Comparison of ENCODE assay signal across 12 cellular contexts in genomic region chr3:89303721-89304120, GRCh38.
"Had no signal": no experiment of that assay in that cellular context is flagged by ENCODE, and none has a peak within 500 bp of the region (broad histone marks: within the 10 kb centered on the region; RNA-seq: fewer than 3 reads in every experiment).

No MANE protein-coding gene starts in this region.

- ATAC-seq: activated CD8-positive, alpha-beta memory T cell treated with anti-CD3 and anti-CD28 coated beads, Interleukin-2, amount 10 ng/mL, durations not matched to agents 7 days and 5 days; pancreas had no signal

- DNase-seq: activated CD8-positive, alpha-beta memory T cell treated with anti-CD3 and anti-CD28 coated beads, Interleukin-2, amount 10 ng/mL, durations not matched to agents 7 days and 5 days; activated effector memory CD4-positive, alpha-beta T cell treated with Interleukin-2 at 50 U/mL for 16 hours; activated T-cell treated with anti-CD3 and anti-CD28 coated beads, Interleukin-2, amount 50 U/mL, for 24 hours; amniotic stem cell; hippocampal formation; kidney glomerular epithelial cell; pancreas; stimulated activated CD4-positive, alpha-beta T cell treated with anti-CD3 and anti-CD28 coated beads, Interleukin-15, amount 100 ng/mL, for 24 hours; stimulated activated CD4-positive, alpha-beta T cell treated with anti-CD3 and anti-CD28 coated beads, Interleukin-4, amount 100 ng/mL, for 24 hours; T-helper 2 cell; thyroid gland; uterus had no signal

- H3K4me3 ChIP-seq: pancreas, thyroid gland, uterus had no signal
